1 cellular context compared by ENCODE assay signal in genomic region chr2:11742702-11743530, GRCh38.
TF ChIP-seq lines count a peak whose summit lies in the region.

No MANE protein-coding gene starts in this region.

TF ChIP-seq in K562, 482 proteins besides CTCF, POLR2A, EP300 and RAD21 (continued from another document and continues in another):
- 0 out of 4 replicates have a peak, but pooled peaks of 1 of the 2 experiments have one; percentile 11 for TF ChIP-seq MLLT1 (IDR thresholded peaks at IDR 0.05)
- TF ChIP-seq, protein P1, sequence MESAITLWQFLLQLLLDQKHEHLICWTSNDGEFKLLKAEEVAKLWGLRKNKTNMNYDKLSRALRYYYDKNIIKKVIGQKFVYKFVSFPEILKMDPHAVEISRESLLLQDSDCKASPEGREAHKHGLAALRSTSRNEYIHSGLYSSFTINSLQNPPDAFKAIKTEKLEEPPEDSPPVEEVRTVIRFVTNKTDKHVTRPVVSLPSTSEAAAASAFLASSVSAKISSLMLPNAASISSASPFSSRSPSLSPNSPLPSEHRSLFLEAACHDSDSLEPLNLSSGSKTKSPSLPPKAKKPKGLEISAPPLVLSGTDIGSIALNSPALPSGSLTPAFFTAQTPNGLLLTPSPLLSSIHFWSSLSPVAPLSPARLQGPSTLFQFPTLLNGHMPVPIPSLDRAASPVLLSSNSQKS (CRISPR knock-in tag; IDR thresholded peaks at IDR 0.05) = no peak
- TF ChIP-seq L3MBTL2 (IDR thresholded peaks at IDR 0.05) = peak; percentile 64
- peak; percentile 53 for TF ChIP-seq CBFA2T3 (IDR thresholded peaks at IDR 0.05)
- TF ChIP-seq ERF (CRISPR knock-in tag; IDR thresholded peaks at IDR 0.05) = no peak
- no peak for TF ChIP-seq RBM22 (IDR thresholded peaks at IDR 0.05; ENCODE audit: low read depth, low read length, poor library complexity, severe bottlenecking)
- no peak for TF ChIP-seq ZNF280A (IDR thresholded peaks at IDR 0.05; ENCODE audit: low read depth, partially characterized antibody)
- peak; percentile 28 to 32 for TF ChIP-seq E2F6 (IDR thresholded peaks at IDR 0.05; ENCODE audit: borderline replicate concordance in 1 of 2, extremely low read depth in 1 of 2, insufficient read depth in 1 of 2, insufficient read length in 1 of 2, low read depth in 1 of 2, low read length in 1 of 2, poor library complexity in 1 of 2, severe bottlenecking in 1 of 2)
- 0 out of 2 replicates have a peak, but pooled peaks have one; percentile 13 for TF ChIP-seq EGR1 (conservative IDR thresholded peaks at IDR 0.05)
- TF ChIP-seq, protein P2, sequence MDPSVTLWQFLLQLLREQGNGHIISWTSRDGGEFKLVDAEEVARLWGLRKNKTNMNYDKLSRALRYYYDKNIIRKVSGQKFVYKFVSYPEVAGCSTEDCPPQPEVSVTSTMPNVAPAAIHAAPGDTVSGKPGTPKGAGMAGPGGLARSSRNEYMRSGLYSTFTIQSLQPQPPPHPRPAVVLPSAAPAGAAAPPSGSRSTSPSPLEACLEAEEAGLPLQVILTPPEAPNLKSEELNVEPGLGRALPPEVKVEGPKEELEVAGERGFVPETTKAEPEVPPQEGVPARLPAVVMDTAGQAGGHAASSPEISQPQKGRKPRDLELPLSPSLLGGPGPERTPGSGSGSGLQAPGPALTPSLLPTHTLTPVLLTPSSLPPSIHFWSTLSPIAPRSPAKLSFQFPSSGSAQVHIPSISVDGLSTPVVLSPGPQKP (CRISPR knock-in tag; IDR thresholded peaks at IDR 0.05) = no peak
- no peak for TF ChIP-seq HMG20A (CRISPR knock-in tag; conservative IDR thresholded peaks at IDR 0.05)
- TF ChIP-seq, protein P3, sequence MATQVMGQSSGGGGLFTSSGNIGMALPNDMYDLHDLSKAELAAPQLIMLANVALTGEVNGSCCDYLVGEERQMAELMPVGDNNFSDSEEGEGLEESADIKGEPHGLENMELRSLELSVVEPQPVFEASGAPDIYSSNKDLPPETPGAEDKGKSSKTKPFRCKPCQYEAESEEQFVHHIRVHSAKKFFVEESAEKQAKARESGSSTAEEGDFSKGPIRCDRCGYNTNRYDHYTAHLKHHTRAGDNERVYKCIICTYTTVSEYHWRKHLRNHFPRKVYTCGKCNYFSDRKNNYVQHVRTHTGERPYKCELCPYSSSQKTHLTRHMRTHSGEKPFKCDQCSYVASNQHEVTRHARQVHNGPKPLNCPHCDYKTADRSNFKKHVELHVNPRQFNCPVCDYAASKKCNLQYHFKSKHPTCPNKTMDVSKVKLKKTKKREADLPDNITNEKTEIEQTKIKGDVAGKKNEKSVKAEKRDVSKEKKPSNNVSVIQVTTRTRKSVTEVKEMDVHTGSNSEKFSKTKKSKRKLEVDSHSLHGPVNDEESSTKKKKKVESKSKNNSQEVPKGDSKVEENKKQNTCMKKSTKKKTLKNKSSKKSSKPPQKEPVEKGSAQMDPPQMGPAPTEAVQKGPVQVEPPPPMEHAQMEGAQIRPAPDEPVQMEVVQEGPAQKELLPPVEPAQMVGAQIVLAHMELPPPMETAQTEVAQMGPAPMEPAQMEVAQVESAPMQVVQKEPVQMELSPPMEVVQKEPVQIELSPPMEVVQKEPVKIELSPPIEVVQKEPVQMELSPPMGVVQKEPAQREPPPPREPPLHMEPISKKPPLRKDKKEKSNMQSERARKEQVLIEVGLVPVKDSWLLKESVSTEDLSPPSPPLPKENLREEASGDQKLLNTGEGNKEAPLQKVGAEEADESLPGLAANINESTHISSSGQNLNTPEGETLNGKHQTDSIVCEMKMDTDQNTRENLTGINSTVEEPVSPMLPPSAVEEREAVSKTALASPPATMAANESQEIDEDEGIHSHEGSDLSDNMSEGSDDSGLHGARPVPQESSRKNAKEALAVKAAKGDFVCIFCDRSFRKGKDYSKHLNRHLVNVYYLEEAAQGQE (CRISPR knock-in tag; IDR thresholded peaks at IDR 0.05; ENCODE audit: low read depth) = no peak
- TF ChIP-seq ELF1 (tag; IDR thresholded peaks at IDR 0.05) = no peak
- no peak for TF ChIP-seq PHF21A (IDR thresholded peaks at IDR 0.05; ENCODE audit: borderline replicate concordance, low read depth)
- no peak for TF ChIP-seq MBD2 (IDR thresholded peaks at IDR 0.05; ENCODE audit: borderline replicate concordance, low read depth)
- TF ChIP-seq, protein P4, sequence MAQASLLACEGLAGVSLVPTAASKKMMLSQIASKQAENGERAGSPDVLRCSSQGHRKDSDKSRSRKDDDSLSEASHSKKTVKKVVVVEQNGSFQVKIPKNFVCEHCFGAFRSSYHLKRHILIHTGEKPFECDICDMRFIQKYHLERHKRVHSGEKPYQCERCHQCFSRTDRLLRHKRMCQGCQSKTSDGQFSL (CRISPR knock-in tag; IDR thresholded peaks at IDR 0.05) = no peak
- TF ChIP-seq, protein P4 (tag; IDR thresholded peaks at IDR 0.05) = no peak
- no peak for TF ChIP-seq ZFP36 (IDR thresholded peaks at IDR 0.05; ENCODE audit: low read depth, low read length, partially characterized antibody)
- TF ChIP-seq ZSCAN29 (IDR thresholded peaks at IDR 0.05) = no peak
- no peak for TF ChIP-seq ZNF274 (IDR thresholded peaks at IDR 0.05; ENCODE audit: borderline replicate concordance, low read depth, low read length)
- TF ChIP-seq ZNF639 (CRISPR knock-in tag; conservative IDR thresholded peaks at IDR 0.05 in 1 of 2, IDR thresholded peaks at IDR 0.05 in 1 of 2) = no peak
- no peak for TF ChIP-seq HDAC8 (tag; IDR thresholded peaks at IDR 0.05)
- TF ChIP-seq MTA3 (IDR thresholded peaks at IDR 0.05; ENCODE audit: borderline replicate concordance) = no peak
- no peak for TF ChIP-seq DIDO1 (tag; IDR thresholded peaks at IDR 0.05; ENCODE audit: low read depth)
- TF ChIP-seq, protein P5, sequence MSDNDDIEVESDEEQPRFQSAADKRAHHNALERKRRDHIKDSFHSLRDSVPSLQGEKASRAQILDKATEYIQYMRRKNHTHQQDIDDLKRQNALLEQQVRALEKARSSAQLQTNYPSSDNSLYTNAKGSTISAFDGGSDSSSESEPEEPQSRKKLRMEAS (CRISPR knock-in tag; IDR thresholded peaks at IDR 0.05) = peak; percentile 61
- no peak for TF ChIP-seq RCOR1 (IDR thresholded peaks at IDR 0.05; ENCODE audit: borderline replicate concordance in 1 of 2, low read depth in 2 of 2, low read length in 2 of 2)
- no peak for TF ChIP-seq ARID2 (IDR thresholded peaks at IDR 0.05)
- TF ChIP-seq NFIC (IDR thresholded peaks at IDR 0.05) = no peak
- no peak for TF ChIP-seq CBFB (CRISPR knock-in tag; IDR thresholded peaks at IDR 0.05)
- peak; percentile 67; the same call in 1 of the 2 replicates for TF ChIP-seq TRIM28 (IDR thresholded peaks at IDR 0.05)
- peak; percentile 84 for TF ChIP-seq ZBTB33 (CRISPR knock-in tag; IDR thresholded peaks at IDR 0.05)
- no peak for TF ChIP-seq TEAD2 (tag; IDR thresholded peaks at IDR 0.05)
- TF ChIP-seq ZNF316 (IDR thresholded peaks at IDR 0.05) = peak; percentile 81
- TF ChIP-seq, protein P6, sequence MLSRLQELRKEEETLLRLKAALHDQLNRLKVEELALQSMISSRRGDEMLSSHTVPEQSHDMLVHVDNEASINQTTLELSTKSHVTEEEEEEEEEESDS (CRISPR knock-in tag; IDR thresholded peaks at IDR 0.05) = no peak
- TF ChIP-seq ZFX (CRISPR knock-in tag; IDR thresholded peaks at IDR 0.05) = peak; percentile 47; the same call in 1 of the 2 replicates
- no peak for TF ChIP-seq SFPQ (IDR thresholded peaks at IDR 0.05; ENCODE audit: low read depth, low read length)
- TF ChIP-seq RBM34 (IDR thresholded peaks at IDR 0.05; ENCODE audit: borderline replicate concordance, insufficient read depth, low read length) = no peak
- no peak for TF ChIP-seq ARNT (IDR thresholded peaks at IDR 0.05)
- TF ChIP-seq RBFOX2 (IDR thresholded peaks at IDR 0.05; ENCODE audit: low read depth, low read length) = peak; percentile 42; the same call in 1 of the 2 replicates
- no peak for TF ChIP-seq PPARD (CRISPR knock-in tag; IDR thresholded peaks at IDR 0.05)
- no peak for TF ChIP-seq HLTF (IDR thresholded peaks at IDR 0.05)
- no peak for TF ChIP-seq C11orf30 (IDR thresholded peaks at IDR 0.05; ENCODE audit: low read depth)
- TF ChIP-seq ZBTB12 (CRISPR knock-in tag; IDR thresholded peaks at IDR 0.05) = no peak
